Comparison of ENCODE assay signal across 16 cellular contexts in the genomic region with DNA sequence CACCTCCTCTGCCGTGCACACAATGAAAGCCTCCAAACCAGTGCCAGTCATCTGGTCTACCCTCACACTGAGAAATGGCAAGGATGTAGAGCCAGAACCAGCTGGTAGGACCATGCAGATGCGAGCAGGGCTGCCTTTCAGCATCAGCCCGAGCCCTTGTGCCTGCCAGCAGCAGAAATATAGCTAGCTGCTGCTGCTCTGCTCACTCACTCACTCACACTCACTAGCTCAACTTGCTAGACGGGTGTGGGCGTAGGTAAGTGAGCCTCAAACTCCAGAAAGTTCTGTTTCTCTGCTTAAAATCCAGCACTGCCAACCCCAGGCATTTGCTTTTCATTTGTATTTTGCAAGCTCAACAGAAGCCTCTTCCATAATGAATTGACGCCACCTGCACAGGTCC.
A peak's percentile ranks its signal among the peaks of the same experiment; 100 is the strongest.
DNase-seq lines count a peak whose midpoint lies in the region; ATAC-seq and TF ChIP-seq lines count a peak whose summit lies in the region.
"Had no signal": no experiment of that assay in that cellular context is flagged by ENCODE, and none has a peak within 500 bp of the region (broad histone marks: within the 10 kb centered on the region; RNA-seq: fewer than 3 reads in every experiment).

No MANE protein-coding gene starts in this region.

- H4K8ac ChIP-seq in mesenchymal stem cell (ENCODE audit: low read length) = no peak overlapping the region

- no peak overlapping the region for H2BK120ac ChIP-seq in mesenchymal stem cell (ENCODE audit: low read depth, low read length)

- peak in 7 of 10 donors; percentile 29 to 68 (median 62) for DNase-seq in dorsolateral prefrontal cortex
- DNase-seq in mesenchymal stem cell = no peak
- DNase-seq in occipital lobe (lab: John Stamatoyannopoulos, UW) = peak; percentile 35
- no peak for DNase-seq in left lobe of liver (ENCODE audit: low spot score)
- DNase-seq: C1 segment of cervical spinal cord; Calu3; CD4-positive, alpha-beta memory T cell; COR-L47; DMS53; DMS79 treated with DMSO at 0.1 percent for 48 hours; GF-D8; GM23248; H7; HCEC 1CT had no signal

- no peak for TF ChIP-seq CTCF in dorsolateral prefrontal cortex (IDR thresholded peaks at IDR 0.05 in 54 of 56, conservative IDR thresholded peaks at IDR 0.05 in 2 of 56; ENCODE audit: low read depth in 1 of 56, partially characterized antibody in 56 of 56)

- H4K91ac ChIP-seq in mesenchymal stem cell (ENCODE audit: low read length) = peak overlapping the region; percentile 18

- H3K9me3 ChIP-seq in mesenchymal stem cell (ENCODE audit: control insufficient read depth, low read length) = peaks cover 9% of the 10 kb centered on the region

- H3K36me3 ChIP-seq in mesenchymal stem cell (ENCODE audit: control insufficient read depth in 1 of 2, insufficient read depth in 2 of 2, low read depth in 1 of 2, low read length in 2 of 2) = no peaks in the 10 kb centered on the region

- no peak overlapping the region for H3K4me2 ChIP-seq in mesenchymal stem cell (ENCODE audit: low read length, poor library complexity, severe bottlenecking)

- H3K9ac ChIP-seq in mesenchymal stem cell (ENCODE audit: low read length) = no peak overlapping the region
- H3K9ac ChIP-seq: GM23248 had no signal

- ATAC-seq in GM21381 (IDR thresholded peaks at IDR 0.05; ENCODE audit: unreplicated experiment) = no peak
- no peak for ATAC-seq in left lobe of liver
- no peak for ATAC-seq in HG03196 (IDR thresholded peaks at IDR 0.05; ENCODE audit: unreplicated experiment)

- no peak overlapping the region for H3K14ac ChIP-seq in mesenchymal stem cell (ENCODE audit: low read length in 2 of 2)

- no peak overlapping the region for H3K23ac ChIP-seq in mesenchymal stem cell (ENCODE audit: low read length in 2 of 2)

- no peak overlapping the region for H3K4me3 ChIP-seq in dorsolateral prefrontal cortex
- no peak overlapping the region for H3K4me3 ChIP-seq in mesenchymal stem cell (ENCODE audit: insufficient read depth in 1 of 2, low read depth in 1 of 2, low read length in 2 of 2)
- H3K4me3 ChIP-seq: GM23248 had no signal

- no peaks in the 10 kb centered on the region for H3K4me1 ChIP-seq in mesenchymal stem cell (ENCODE audit: control insufficient read depth, insufficient read depth, low read depth, low read length)

- peak overlapping the region in 3 of 59 donors; percentile 22 to 44 (median 23) for H3K27ac ChIP-seq in dorsolateral prefrontal cortex
- H3K27ac ChIP-seq in mesenchymal stem cell (ENCODE audit: low read length, poor library complexity, severe bottlenecking) = no peak overlapping the region
- H3K27ac ChIP-seq: GM23248 had no signal

- no peak overlapping the region for H2BK15ac ChIP-seq in mesenchymal stem cell (ENCODE audit: low read depth, poor library complexity, severe bottlenecking)

- H3K4ac ChIP-seq in mesenchymal stem cell (ENCODE audit: low read depth in 1 of 2, low read length in 2 of 2) = no peak overlapping the region

- no peak overlapping the region for H2BK12ac ChIP-seq in mesenchymal stem cell (ENCODE audit: low read length in 2 of 2)

- H2AK5ac ChIP-seq in mesenchymal stem cell (ENCODE audit: low read length, severe bottlenecking) = no peak overlapping the region

- H2AFZ ChIP-seq in mesenchymal stem cell (ENCODE audit: low read depth, low read length) = no peak overlapping the region
- H2AFZ ChIP-seq: GM23248 had no signal

- H3K27me3 ChIP-seq in dorsolateral prefrontal cortex (no peaks in the 10 kb centered on the region), mesenchymal stem cell (ENCODE audit: control insufficient read depth in 1 of 2, insufficient read depth in 1 of 2, low read length in 2 of 2) (peaks cover 0 to 29% of the 10 kb centered on the region in 2 experiments)

- intact Hi-C loops in dorsolateral prefrontal cortex (cut with DNase I) = no loop called here

- no peaks in the 10 kb centered on the region for H3K79me1 ChIP-seq in mesenchymal stem cell (replicated peaks; ENCODE audit: low read length, poor library complexity, severe bottlenecking)

- H2BK5ac ChIP-seq in mesenchymal stem cell (ENCODE audit: low read depth, low read length, poor library complexity, severe bottlenecking) = no peak overlapping the region

- no peak overlapping the region for H3K18ac ChIP-seq in mesenchymal stem cell (ENCODE audit: low read depth in 1 of 2, low read length in 2 of 2)

- WGBS in mesenchymal stem cell = 68% methylated on average over 6 of the region's 6 CpGs

Comparison
In these comparisons a context has a peak if more than half of its experiments do, and no peak if none do; other contexts are left out.
1. DNase-seq: peak in dorsolateral prefrontal cortex (7 of 10) and occipital lobe (single experiment); none in mesenchymal stem cell (single experiment) and left lobe of liver (single experiment).